ENCODE assay signal across 7 cellular contexts in the genomic region with DNA sequence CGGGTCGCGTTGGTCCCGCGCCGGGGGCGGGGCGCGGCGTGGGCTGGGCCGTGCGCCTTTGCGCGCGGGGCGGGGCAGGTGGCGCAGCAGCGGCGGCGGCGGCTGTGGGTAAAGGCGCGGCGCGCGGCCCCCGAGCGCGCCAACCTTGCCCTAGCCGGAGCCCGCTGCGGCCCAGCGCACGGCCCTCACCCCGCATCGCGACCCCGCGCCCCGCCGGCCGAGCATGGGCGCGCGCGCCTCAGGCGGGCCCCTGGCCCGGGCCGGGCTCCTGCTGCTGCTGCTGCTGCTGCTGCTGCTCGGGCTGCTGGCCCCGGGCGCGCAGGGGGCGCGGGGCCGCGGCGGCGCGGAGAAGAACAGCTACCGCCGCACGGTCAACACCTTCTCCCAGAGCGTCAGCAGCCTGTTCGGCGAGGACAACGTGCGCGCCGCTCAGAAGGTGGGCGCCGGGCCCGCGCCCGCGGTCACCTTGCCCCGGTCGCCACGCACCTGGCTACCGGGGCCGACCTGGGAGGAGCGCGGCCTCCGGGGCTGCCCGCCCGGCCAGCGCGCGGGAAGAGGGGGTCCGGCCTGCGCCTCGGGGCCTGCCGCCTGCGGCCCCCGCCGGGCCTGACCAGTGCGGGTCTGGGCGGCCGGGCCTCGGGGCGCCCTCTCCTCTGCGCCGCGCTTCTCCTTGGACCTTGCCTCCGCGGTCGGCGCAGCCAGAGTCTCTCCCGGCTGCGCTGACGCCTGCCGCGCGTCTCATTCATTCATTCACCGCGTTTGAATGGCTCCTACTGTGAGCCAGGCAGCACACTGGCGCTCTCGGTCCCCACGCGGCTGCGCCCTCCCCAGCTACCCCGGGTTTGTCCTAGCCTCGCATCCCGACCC. TPM values are rescaled to one million over a fixed set of nuclear protein-coding genes. Genes with fewer than 3 reads are reported as not detected.
A peak's percentile ranks its signal among the peaks of the same experiment; 100 is the strongest.
DNase-seq lines count a peak whose midpoint lies in the region; ATAC-seq and TF ChIP-seq lines count a peak whose summit lies in the region.

A gene with protein sequence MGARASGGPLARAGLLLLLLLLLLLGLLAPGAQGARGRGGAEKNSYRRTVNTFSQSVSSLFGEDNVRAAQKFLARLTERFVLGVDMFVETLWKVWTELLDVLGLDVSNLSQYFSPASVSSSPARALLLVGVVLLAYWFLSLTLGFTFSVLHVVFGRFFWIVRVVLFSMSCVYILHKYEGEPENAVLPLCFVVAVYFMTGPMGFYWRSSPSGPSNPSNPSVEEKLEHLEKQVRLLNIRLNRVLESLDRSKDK (plus strand): TSS at position 78 of the 867 bp plus-strand sequence. CDS start 146 bp downstream, at position 224.

- H3K27ac Mint-ChIP-seq in activated B cell treated with CpG ODN at 0.5 μM for 24 hours = peak within 1 kb of the TSS; percentile 95

- peak within 1 kb of the TSS; percentile 93 for H3K4me3 Mint-ChIP-seq in activated B cell treated with CpG ODN at 0.5 μM for 24 hours

- intact Hi-C loops in activated B cell treated with CpG ODN at 0.5 μM for 24 hours (cut with micrococcal nuclease) = loop anchor here (1.0 to 10.0 kb wide), 4 partner anchors 56 to 539 kb away; a partner anchor contains a TSS

- CTCF ChIA-PET in activated B cell treated with CpG ODN at 0.5 μM for 24 hours (lab: Charles Lee) = interaction anchor here (1.0 kb wide), 1 partner anchor 75 kb away, joined by 3 read pairs; no protein-coding TSS in a partner anchor

- H3K36me3 Mint-ChIP-seq in activated B cell treated with CpG ODN at 0.5 μM for 24 hours (ENCODE audit: low read depth) = peaks cover 2% of the 10 kb centered on the region

- H3K27me3 Mint-ChIP-seq in activated B cell treated with CpG ODN at 0.5 μM for 24 hours = no peaks in the 10 kb centered on the region

- DNase-seq in NCI-H1092 treated with DMSO at 0.1 percent for 48 hours (lab: John Stamatoyannopoulos, UW) (peak; percentile 52), activated B cell treated with CpG ODN at 0.5 μM for 24 hours (peak; percentile 81), cardiac fibroblast (ENCODE audit: low read depth in 2 of 2) (peak; percentile 41 to 48), kidney glomerular epithelial cell (lab: John Stamatoyannopoulos, UW) (peak; percentile 35)
- peak; percentile 70 for DNase-seq in stimulated activated CD4-positive, alpha-beta T cell treated with anti-CD3 and anti-CD28 coated beads, Interleukin-1b, Interleukin-23, amount 100 ng/mL, for 48 hours

- ATAC-seq in GM18498 (IDR thresholded peaks at IDR 0.05; ENCODE audit: unreplicated experiment) = peak; percentile 59
- peak; percentile 53 for ATAC-seq in HG02588 (IDR thresholded peaks at IDR 0.05; ENCODE audit: unreplicated experiment)
- peak; percentile 55 for ATAC-seq in activated B cell treated with CpG ODN at 0.5 μM for 24 hours (ENCODE audit: low read depth)

- TF ChIP-seq CTCF in activated B cell treated with CpG ODN at 0.5 μM for 24 hours (IDR thresholded peaks at IDR 0.05) (no peak), cardiac fibroblast (IDR thresholded peaks at IDR 0.05; ENCODE audit: low read depth, low read length) (no peak)

- peak within 1 kb of the TSS; percentile 56 to 63 for H3K4me3 ChIP-seq in cardiac fibroblast (replicated peaks in 1 of 2; ENCODE audit: low read depth in 2 of 2, low read length in 2 of 2)

- H3K4me1 Mint-ChIP-seq in activated B cell treated with CpG ODN at 0.5 μM for 24 hours = peaks cover 50% of the 10 kb centered on the region

- no peaks in the 10 kb centered on the region for H3K9me3 Mint-ChIP-seq in activated B cell treated with CpG ODN at 0.5 μM for 24 hours

- POLR2A ChIA-PET in activated B cell treated with CpG ODN at 0.5 μM for 24 hours (lab: Charles Lee) = interaction anchor here (0.5 to 3.4 kb wide), 8 partner anchors 7 to 1332 kb away, joined by 3 to 30 read pairs (median 8); a partner anchor contains a TSS

RNA-seq across cellular contexts. Expression of the gene that starts here (rescaled TPM):
- 14.5 and 14.6 TPM in 2 replicates for total RNA-seq in activated B cell treated with CpG ODN at 0.5 μM for 24 hours

Comparison
In these comparisons a context has a peak if more than half of its experiments do, and no peak if none do; other contexts are left out.
1. Peak in every context shown above with its lines: DNase-seq, ATAC-seq and H3K4me3 ChIP-seq.